1 cellular context compared by ENCODE assay signal in the genomic region with DNA sequence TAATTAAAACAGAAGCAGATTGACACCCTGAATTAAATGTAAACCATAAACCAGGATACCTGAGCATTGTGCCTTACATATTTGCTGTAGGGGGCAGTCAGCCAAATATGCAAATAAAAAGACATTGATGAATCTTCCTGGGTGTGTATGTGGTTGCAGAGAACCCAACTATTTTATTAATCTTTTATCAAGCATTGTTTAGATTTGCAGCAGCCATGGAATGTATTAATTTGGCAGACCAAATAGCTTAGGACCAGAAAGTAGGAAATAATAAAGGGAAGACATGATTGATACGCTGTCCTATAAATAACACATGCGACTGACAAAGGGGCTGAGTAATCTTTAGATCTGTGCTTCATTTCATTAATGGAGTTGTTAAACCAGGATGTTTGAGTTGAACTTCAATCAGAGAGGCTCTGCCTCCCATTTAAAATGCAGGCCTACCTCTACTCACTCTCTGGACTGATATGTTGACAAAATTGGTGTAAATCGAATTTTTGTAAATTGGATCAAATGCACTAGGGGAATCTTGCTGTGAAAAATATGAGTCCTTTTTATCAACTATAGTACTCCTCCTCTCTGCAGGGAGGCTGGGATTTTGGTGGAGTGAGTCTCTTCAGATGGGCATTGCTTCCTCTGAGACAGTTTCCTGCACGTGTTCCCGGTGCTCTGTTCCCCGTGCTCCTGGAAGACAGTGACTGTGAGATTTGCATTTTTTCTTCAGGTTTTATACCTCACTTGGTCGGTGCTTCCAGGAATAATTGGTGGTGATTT.
A peak's percentile ranks its signal among the peaks of the same experiment; 100 is the strongest.
TF ChIP-seq lines count a peak whose summit lies in the region.

No MANE protein-coding gene starts in this region.

TF ChIP-seq in HEK293, 187 proteins besides CTCF, POLR2A, EP300 and RAD21 (continued from another document):
- TF ChIP-seq ZNF626 (tag by site-specific recombination; IDR thresholded peaks at IDR 0.05): no peak
- no peak for TF ChIP-seq SP3 (tag by site-specific recombination; IDR thresholded peaks at IDR 0.05)
- no peak for TF ChIP-seq SCRT1 (tag by site-specific recombination; IDR thresholded peaks at IDR 0.05; ENCODE audit: borderline replicate concordance)
- no peak for TF ChIP-seq ZNF561 (tag by site-specific recombination; IDR thresholded peaks at IDR 0.05; ENCODE audit: borderline replicate concordance)
- peak; percentile 20; the same call in 1 of the 2 replicates for TF ChIP-seq IKZF3 (tag by site-specific recombination; IDR thresholded peaks at IDR 0.05)
- TF ChIP-seq ZNF837 (tag by site-specific recombination; IDR thresholded peaks at IDR 0.05): no peak
- TF ChIP-seq, protein P1, sequence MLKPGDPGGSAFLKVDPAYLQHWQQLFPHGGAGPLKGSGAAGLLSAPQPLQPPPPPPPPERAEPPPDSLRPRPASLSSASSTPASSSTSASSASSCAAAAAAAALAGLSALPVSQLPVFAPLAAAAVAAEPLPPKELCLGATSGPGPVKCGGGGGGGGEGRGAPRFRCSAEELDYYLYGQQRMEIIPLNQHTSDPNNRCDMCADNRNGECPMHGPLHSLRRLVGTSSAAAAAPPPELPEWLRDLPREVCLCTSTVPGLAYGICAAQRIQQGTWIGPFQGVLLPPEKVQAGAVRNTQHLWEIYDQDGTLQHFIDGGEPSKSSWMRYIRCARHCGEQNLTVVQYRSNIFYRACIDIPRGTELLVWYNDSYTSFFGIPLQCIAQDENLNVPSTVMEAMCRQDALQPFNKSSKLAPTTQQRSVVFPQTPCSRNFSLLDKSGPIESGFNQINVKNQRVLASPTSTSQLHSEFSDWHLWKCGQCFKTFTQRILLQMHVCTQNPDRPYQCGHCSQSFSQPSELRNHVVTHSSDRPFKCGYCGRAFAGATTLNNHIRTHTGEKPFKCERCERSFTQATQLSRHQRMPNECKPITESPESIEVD (tag by site-specific recombination; IDR thresholded peaks at IDR 0.05): 0 out of 2 replicates have a peak, but pooled peaks have one; percentile 33
- TF ChIP-seq, protein P2, sequence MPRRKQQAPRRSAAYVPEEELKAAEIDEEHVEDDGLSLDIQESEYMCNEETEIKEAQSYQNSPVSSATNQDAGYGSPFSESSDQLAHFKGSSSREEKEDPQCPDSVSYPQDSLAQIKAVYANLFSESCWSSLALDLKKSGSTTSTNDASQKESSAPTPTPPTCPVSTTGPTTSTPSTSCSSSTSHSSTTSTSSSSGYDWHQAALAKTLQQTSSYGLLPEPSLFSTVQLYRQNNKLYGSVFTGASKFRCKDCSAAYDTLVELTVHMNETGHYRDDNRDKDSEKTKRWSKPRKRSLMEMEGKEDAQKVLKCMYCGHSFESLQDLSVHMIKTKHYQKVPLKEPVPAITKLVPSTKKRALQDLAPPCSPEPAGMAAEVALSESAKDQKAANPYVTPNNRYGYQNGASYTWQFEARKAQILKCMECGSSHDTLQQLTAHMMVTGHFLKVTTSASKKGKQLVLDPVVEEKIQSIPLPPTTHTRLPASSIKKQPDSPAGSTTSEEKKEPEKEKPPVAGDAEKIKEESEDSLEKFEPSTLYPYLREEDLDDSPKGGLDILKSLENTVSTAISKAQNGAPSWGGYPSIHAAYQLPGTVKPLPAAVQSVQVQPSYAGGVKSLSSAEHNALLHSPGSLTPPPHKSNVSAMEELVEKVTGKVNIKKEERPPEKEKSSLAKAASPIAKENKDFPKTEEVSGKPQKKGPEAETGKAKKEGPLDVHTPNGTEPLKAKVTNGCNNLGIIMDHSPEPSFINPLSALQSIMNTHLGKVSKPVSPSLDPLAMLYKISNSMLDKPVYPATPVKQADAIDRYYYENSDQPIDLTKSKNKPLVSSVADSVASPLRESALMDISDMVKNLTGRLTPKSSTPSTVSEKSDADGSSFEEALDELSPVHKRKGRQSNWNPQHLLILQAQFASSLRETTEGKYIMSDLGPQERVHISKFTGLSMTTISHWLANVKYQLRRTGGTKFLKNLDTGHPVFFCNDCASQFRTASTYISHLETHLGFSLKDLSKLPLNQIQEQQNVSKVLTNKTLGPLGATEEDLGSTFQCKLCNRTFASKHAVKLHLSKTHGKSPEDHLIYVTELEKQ (tag by site-specific recombination; IDR thresholded peaks at IDR 0.05; ENCODE audit: borderline replicate concordance): 0 out of 2 replicates have a peak, but pooled peaks have one; percentile 20
- no peak for TF ChIP-seq ZNF654 (tag by site-specific recombination; IDR thresholded peaks at IDR 0.05; ENCODE audit: low read depth)
- TF ChIP-seq, protein P3, sequence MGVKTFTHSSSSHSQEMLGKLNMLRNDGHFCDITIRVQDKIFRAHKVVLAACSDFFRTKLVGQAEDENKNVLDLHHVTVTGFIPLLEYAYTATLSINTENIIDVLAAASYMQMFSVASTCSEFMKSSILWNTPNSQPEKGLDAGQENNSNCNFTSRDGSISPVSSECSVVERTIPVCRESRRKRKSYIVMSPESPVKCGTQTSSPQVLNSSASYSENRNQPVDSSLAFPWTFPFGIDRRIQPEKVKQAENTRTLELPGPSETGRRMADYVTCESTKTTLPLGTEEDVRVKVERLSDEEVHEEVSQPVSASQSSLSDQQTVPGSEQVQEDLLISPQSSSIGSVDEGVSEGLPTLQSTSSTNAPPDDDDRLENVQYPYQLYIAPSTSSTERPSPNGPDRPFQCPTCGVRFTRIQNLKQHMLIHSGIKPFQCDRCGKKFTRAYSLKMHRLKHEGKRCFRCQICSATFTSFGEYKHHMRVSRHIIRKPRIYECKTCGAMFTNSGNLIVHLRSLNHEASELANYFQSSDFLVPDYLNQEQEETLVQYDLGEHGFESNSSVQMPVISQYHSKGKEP (tag by site-specific recombination; IDR thresholded peaks at IDR 0.05): no peak
- TF ChIP-seq ZBTB7A (tag by site-specific recombination; IDR thresholded peaks at IDR 0.05; ENCODE audit: low read depth): no peak
- no peak for TF ChIP-seq KLF9 (tag by site-specific recombination; IDR thresholded peaks at IDR 0.05; ENCODE audit: low read depth)
- TF ChIP-seq ZIC2 (tag by site-specific recombination; IDR thresholded peaks at IDR 0.05): no peak
